Comparison of ENCODE assay signal across 1 cellular context in genomic region chr7:94440460-94441039, GRCh38.
TF ChIP-seq lines count a peak whose summit lies in the region.

No MANE protein-coding gene starts in this region.

TF ChIP-seq in HepG2, 621 proteins besides CTCF, POLR2A, EP300 and RAD21 (continued from another document and continues in another):
- TF ChIP-seq ZBED4 (CRISPR knock-in tag; IDR thresholded peaks at IDR 0.05; ENCODE audit: borderline replicate concordance) (no peak), ZNF225 (CRISPR knock-in tag; IDR thresholded peaks at IDR 0.05) (no peak), KDM6A (CRISPR knock-in tag; IDR thresholded peaks at IDR 0.05; ENCODE audit: low read depth) (no peak), FOXP4 (CRISPR knock-in tag; IDR thresholded peaks at IDR 0.05) (peak; percentile 42; the same call in 1 of the 2 replicates), MED1 (CRISPR knock-in tag; IDR thresholded peaks at IDR 0.05) (peak; percentile 39; the same call in 1 of the 2 replicates), NR2F6 (IDR thresholded peaks at IDR 0.05) (no peak), NR2F6 (CRISPR knock-in tag; IDR thresholded peaks at IDR 0.05) (no peak), ETV5 (CRISPR knock-in tag; IDR thresholded peaks at IDR 0.05; ENCODE audit: borderline replicate concordance) (peak; percentile 86), ZNF207 (IDR thresholded peaks at IDR 0.05; ENCODE audit: borderline replicate concordance) (no peak), DNMT1 (CRISPR knock-in tag; IDR thresholded peaks at IDR 0.05) (no peak), DMAP1 (CRISPR knock-in tag; IDR thresholded peaks at IDR 0.05) (no peak), ELF3 (CRISPR knock-in tag; IDR thresholded peaks at IDR 0.05) (peak; percentile 89), ZNF749 (CRISPR knock-in tag; IDR thresholded peaks at IDR 0.05; ENCODE audit: borderline replicate concordance) (no peak), ZNF496 (CRISPR knock-in tag; IDR thresholded peaks at IDR 0.05; ENCODE audit: insufficient replicate concordance) (no peak), ZNF530 (CRISPR knock-in tag; IDR thresholded peaks at IDR 0.05; ENCODE audit: low read depth) (no peak), ZNF879 (CRISPR knock-in tag; IDR thresholded peaks at IDR 0.05) (no peak), ZNF484 (CRISPR knock-in tag; IDR thresholded peaks at IDR 0.05; ENCODE audit: borderline replicate concordance, low read depth) (no peak), MXD1 (CRISPR knock-in tag; IDR thresholded peaks at IDR 0.05) (no peak), CC2D1A (CRISPR knock-in tag; IDR thresholded peaks at IDR 0.05) (no peak)
- TF ChIP-seq, protein P1, sequence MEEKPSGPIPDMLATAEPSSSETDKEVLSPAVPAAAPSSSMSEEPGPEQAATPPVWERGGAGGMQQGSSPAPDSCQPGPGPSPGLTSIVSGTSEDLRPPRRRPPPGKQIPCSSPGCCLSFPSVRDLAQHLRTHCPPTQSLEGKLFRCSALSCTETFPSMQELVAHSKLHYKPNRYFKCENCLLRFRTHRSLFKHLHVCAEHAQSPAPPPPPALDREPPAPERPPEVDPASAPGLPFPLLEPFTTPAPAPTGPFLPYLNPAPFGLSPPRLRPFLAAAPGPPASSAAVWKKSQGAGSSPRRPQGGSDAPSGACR (CRISPR knock-in tag; IDR thresholded peaks at IDR 0.05), result no peak
- TF ChIP-seq, protein P2, sequence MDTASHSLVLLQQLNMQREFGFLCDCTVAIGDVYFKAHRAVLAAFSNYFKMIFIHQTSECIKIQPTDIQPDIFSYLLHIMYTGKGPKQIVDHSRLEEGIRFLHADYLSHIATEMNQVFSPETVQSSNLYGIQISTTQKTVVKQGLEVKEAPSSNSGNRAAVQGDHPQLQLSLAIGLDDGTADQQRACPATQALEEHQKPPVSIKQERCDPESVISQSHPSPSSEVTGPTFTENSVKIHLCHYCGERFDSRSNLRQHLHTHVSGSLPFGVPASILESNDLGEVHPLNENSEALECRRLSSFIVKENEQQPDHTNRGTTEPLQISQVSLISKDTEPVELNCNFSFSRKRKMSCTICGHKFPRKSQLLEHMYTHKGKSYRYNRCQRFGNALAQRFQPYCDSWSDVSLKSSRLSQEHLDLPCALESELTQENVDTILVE (CRISPR knock-in tag; IDR thresholded peaks at IDR 0.05), result no peak
- TF ChIP-seq, protein P3, sequence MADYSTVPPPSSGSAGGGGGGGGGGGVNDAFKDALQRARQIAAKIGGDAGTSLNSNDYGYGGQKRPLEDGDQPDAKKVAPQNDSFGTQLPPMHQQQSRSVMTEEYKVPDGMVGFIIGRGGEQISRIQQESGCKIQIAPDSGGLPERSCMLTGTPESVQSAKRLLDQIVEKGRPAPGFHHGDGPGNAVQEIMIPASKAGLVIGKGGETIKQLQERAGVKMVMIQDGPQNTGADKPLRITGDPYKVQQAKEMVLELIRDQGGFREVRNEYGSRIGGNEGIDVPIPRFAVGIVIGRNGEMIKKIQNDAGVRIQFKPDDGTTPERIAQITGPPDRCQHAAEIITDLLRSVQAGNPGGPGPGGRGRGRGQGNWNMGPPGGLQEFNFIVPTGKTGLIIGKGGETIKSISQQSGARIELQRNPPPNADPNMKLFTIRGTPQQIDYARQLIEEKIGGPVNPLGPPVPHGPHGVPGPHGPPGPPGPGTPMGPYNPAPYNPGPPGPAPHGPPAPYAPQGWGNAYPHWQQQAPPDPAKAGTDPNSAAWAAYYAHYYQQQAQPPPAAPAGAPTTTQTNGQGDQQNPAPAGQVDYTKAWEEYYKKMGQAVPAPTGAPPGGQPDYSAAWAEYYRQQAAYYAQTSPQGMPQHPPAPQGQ (CRISPR knock-in tag; IDR thresholded peaks at IDR 0.05; ENCODE audit: borderline replicate concordance), result no peak
- TF ChIP-seq, protein P4, sequence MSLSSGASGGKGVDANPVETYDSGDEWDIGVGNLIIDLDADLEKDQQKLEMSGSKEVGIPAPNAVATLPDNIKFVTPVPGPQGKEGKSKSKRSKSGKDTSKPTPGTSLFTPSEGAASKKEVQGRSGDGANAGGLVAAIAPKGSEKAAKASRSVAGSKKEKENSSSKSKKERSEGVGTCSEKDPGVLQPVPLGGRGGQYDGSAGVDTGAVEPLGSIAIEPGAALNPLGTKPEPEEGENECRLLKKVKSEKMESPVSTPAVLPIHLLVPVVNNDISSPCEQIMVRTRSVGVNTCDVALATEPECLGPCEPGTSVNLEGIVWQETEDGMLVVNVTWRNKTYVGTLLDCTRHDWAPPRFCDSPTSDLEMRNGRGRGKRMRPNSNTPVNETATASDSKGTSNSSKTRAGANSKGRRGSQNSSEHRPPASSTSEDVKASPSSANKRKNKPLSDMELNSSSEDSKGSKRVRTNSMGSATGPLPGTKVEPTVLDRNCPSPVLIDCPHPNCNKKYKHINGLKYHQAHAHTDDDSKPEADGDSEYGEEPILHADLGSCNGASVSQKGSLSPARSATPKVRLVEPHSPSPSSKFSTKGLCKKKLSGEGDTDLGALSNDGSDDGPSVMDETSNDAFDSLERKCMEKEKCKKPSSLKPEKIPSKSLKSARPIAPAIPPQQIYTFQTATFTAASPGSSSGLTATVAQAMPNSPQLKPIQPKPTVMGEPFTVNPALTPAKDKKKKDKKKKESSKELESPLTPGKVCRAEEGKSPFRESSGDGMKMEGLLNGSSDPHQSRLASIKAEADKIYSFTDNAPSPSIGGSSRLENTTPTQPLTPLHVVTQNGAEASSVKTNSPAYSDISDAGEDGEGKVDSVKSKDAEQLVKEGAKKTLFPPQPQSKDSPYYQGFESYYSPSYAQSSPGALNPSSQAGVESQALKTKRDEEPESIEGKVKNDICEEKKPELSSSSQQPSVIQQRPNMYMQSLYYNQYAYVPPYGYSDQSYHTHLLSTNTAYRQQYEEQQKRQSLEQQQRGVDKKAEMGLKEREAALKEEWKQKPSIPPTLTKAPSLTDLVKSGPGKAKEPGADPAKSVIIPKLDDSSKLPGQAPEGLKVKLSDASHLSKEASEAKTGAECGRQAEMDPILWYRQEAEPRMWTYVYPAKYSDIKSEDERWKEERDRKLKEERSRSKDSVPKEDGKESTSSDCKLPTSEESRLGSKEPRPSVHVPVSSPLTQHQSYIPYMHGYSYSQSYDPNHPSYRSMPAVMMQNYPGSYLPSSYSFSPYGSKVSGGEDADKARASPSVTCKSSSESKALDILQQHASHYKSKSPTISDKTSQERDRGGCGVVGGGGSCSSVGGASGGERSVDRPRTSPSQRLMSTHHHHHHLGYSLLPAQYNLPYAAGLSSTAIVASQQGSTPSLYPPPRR (CRISPR knock-in tag; IDR thresholded peaks at IDR 0.05; ENCODE audit: borderline replicate concordance), result 0 out of 2 replicates have a peak, but pooled peaks have one; percentile 31
- TF ChIP-seq, protein P5, sequence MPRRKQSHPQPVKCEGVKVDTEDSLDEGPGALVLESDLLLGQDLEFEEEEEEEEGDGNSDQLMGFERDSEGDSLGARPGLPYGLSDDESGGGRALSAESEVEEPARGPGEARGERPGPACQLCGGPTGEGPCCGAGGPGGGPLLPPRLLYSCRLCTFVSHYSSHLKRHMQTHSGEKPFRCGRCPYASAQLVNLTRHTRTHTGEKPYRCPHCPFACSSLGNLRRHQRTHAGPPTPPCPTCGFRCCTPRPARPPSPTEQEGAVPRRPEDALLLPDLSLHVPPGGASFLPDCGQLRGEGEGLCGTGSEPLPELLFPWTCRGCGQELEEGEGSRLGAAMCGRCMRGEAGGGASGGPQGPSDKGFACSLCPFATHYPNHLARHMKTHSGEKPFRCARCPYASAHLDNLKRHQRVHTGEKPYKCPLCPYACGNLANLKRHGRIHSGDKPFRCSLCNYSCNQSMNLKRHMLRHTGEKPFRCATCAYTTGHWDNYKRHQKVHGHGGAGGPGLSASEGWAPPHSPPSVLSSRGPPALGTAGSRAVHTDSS (CRISPR knock-in tag; conservative IDR thresholded peaks at IDR 0.05), result no peak
- TF ChIP-seq, protein P6, sequence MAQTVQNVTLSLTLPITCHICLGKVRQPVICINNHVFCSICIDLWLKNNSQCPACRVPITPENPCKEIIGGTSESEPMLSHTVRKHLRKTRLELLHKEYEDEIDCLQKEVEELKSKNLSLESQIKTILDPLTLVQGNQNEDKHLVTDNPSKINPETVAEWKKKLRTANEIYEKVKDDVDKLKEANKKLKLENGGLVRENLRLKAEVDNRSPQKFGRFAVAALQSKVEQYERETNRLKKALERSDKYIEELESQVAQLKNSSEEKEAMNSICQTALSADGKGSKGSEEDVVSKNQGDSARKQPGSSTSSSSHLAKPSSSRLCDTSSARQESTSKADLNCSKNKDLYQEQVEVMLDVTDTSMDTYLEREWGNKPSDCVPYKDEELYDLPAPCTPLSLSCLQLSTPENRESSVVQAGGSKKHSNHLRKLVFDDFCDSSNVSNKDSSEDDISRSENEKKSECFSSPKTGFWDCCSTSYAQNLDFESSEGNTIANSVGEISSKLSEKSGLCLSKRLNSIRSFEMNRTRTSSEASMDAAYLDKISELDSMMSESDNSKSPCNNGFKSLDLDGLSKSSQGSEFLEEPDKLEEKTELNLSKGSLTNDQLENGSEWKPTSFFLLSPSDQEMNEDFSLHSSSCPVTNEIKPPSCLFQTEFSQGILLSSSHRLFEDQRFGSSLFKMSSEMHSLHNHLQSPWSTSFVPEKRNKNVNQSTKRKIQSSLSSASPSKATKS (CRISPR knock-in tag; IDR thresholded peaks at IDR 0.05), result no peak
- TF ChIP-seq, protein P7, sequence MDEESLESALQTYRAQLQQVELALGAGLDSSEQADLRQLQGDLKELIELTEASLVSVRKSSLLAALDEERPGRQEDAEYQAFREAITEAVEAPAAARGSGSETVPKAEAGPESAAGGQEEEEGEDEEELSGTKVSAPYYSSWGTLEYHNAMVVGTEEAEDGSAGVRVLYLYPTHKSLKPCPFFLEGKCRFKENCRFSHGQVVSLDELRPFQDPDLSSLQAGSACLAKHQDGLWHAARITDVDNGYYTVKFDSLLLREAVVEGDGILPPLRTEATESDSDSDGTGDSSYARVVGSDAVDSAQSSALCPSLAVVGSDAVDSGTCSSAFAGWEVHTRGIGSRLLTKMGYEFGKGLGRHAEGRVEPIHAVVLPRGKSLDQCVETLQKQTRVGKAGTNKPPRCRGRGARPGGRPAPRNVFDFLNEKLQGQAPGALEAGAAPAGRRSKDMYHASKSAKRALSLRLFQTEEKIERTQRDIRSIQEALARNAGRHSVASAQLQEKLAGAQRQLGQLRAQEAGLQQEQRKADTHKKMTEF (CRISPR knock-in tag; IDR thresholded peaks at IDR 0.05), result no peak
- TF ChIP-seq, protein P8, sequence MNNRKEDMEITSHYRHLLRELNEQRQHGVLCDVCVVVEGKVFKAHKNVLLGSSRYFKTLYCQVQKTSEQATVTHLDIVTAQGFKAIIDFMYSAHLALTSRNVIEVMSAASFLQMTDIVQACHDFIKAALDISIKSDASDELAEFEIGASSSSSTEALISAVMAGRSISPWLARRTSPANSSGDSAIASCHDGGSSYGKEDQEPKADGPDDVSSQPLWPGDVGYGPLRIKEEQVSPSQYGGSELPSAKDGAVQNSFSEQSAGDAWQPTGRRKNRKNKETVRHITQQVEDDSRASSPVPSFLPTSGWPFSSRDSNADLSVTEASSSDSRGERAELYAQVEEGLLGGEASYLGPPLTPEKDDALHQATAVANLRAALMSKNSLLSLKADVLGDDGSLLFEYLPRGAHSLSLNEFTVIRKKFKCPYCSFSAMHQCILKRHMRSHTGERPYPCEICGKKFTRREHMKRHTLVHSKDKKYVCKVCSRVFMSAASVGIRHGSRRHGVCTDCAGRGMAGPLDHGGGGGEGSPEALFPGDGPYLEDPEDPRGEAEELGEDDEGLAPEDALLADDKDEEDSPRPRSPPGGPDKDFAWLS (CRISPR knock-in tag; IDR thresholded peaks at IDR 0.05; ENCODE audit: borderline replicate concordance), result no peak
